18 cellular contexts compared by ENCODE assay signal in genomic region chr1:162159515-162159914, GRCh38.
DNase-seq lines count a peak whose midpoint lies in the region.
"Had no signal": no experiment of that assay in that cellular context is flagged by ENCODE, and none has a peak within 500 bp of the region (broad histone marks: within the 10 kb centered on the region; RNA-seq: fewer than 3 reads in every experiment).

No MANE protein-coding gene starts in this region.

- no peaks in the 10 kb centered on the region for H3K36me3 Mint-ChIP-seq in CD4-positive, alpha-beta memory T cell
- H3K36me3 Mint-ChIP-seq: activated CD8-positive, alpha-beta memory T cell treated with anti-CD3 and anti-CD28 coated beads, Interleukin-2, amount 10 ng/mL, durations not matched to agents 7 days and 5 days had no signal

- DNase-seq in COLO668 (lab: John Stamatoyannopoulos, UW; ENCODE audit: unreplicated experiment) (peak; percentile 81), LoVo (ENCODE audit: low spot score) (peak; percentile 63), NCI-H524 treated with DMSO at 0.1 percent for 48 hours (lab: John Stamatoyannopoulos, UW) (peak; percentile 20), kidney tubule cell (ENCODE audit: low spot score) (peak; percentile 14), cerebellum (ENCODE audit: low spot score) (no peak), GM03348 (ENCODE audit: low spot score) (no peak)
- no peak for DNase-seq in CD4-positive, alpha-beta memory T cell
- DNase-seq in stimulated activated CD4-positive, alpha-beta T cell treated with anti-CD3 and anti-CD28 coated beads, Interleukin-4, amount 100 ng/mL, for 4 hours, result no peak
- DNase-seq: activated CD8-positive, alpha-beta memory T cell treated with anti-CD3 and anti-CD28 coated beads, Interleukin-2, amount 10 ng/mL, durations not matched to agents 7 days and 5 days; activated naive CD4-positive, alpha-beta T cell treated with Interleukin-2 at 50 U/mL for 16 hours; EL; heart left ventricle; NCI-H1930; spleen; uterus had no signal

- H3K4me3 Mint-ChIP-seq in CD4-positive, alpha-beta memory T cell, result no peak overlapping the region
- H3K4me3 Mint-ChIP-seq: activated CD8-positive, alpha-beta memory T cell treated with anti-CD3 and anti-CD28 coated beads, Interleukin-2, amount 10 ng/mL, durations not matched to agents 7 days and 5 days; stimulated activated naive CD8-positive, alpha-beta T cell treated with anti-CD3 and anti-CD28 coated beads, Interleukin-15, Interleukin-2, amounts not matched to agents 100 ng/mL and 50 ng/mL, for 24 hours; T-helper 1 cell treated with Interleukin-12 subunit alpha and Interleukin-12 subunit beta and Interleukin-4 antibody, amounts not matched to agents 30 μg/mL and 1 μg/mL, for 36 hours had no signal

- peaks cover 2 to 10% of the 10 kb centered on the region in 2 donors for H3K27me3 Mint-ChIP-seq in CD4-positive, alpha-beta memory T cell

- intact Hi-C loops in CD4-positive, alpha-beta memory T cell (cut with micrococcal nuclease), result no loop called here

- CTCF ChIA-PET in CD4-positive, alpha-beta memory T cell (lab: Charles Lee; ENCODE audit: partially characterized antibody), result no interaction called here

- H3K27ac Mint-ChIP-seq in CD4-positive, alpha-beta memory T cell, result no peak overlapping the region
- H3K27ac Mint-ChIP-seq: activated CD8-positive, alpha-beta memory T cell treated with anti-CD3 and anti-CD28 coated beads, Interleukin-2, amount 10 ng/mL, durations not matched to agents 7 days and 5 days; stimulated activated naive CD8-positive, alpha-beta T cell treated with anti-CD3 and anti-CD28 coated beads, Interleukin-15, Interleukin-2, amounts not matched to agents 100 ng/mL and 50 ng/mL, for 24 hours; T-helper 1 cell treated with Interleukin-12 subunit alpha and Interleukin-12 subunit beta and Interleukin-4 antibody, amounts not matched to agents 30 μg/mL and 1 μg/mL, for 36 hours had no signal

- no peak overlapping the region for H3K27ac ChIP-seq in CD4-positive, alpha-beta memory T cell (ENCODE audit: low read depth, low read length)
- H3K27ac ChIP-seq: heart left ventricle, spleen, uterus had no signal

- H3K9me3 Mint-ChIP-seq in CD4-positive, alpha-beta memory T cell, result no peaks in the 10 kb centered on the region
- H3K9me3 Mint-ChIP-seq: stimulated activated naive CD8-positive, alpha-beta T cell treated with anti-CD3 and anti-CD28 coated beads, Interleukin-15, Interleukin-2, amounts not matched to agents 100 ng/mL and 50 ng/mL, for 24 hours; T-helper 1 cell treated with Interleukin-12 subunit alpha and Interleukin-12 subunit beta and Interleukin-4 antibody, amounts not matched to agents 30 μg/mL and 1 μg/mL, for 36 hours had no signal

- no peaks in the 10 kb centered on the region for H3K4me1 Mint-ChIP-seq in CD4-positive, alpha-beta memory T cell
- H3K4me1 Mint-ChIP-seq: activated CD8-positive, alpha-beta memory T cell treated with anti-CD3 and anti-CD28 coated beads, Interleukin-2, amount 10 ng/mL, durations not matched to agents 7 days and 5 days had no signal

- H3K36me3 ChIP-seq in CD4-positive, alpha-beta memory T cell (ENCODE audit: insufficient read depth, low read length), result no peaks in the 10 kb centered on the region
- H3K36me3 ChIP-seq: HAP-1, heart left ventricle, spleen, uterus had no signal

- H3K4me1 ChIP-seq in CD4-positive, alpha-beta memory T cell (ENCODE audit: insufficient read depth, low read length), result no peaks in the 10 kb centered on the region
- H3K4me1 ChIP-seq: HAP-1, spleen, uterus had no signal

- H3K4me3 ChIP-seq in CD4-positive, alpha-beta memory T cell (ENCODE audit: low read length in 2 of 2), result no peak overlapping the region
- H3K4me3 ChIP-seq: HAP-1, heart left ventricle, spleen, uterus had no signal

- no peaks in the 10 kb centered on the region for H3K9me3 ChIP-seq in CD4-positive, alpha-beta memory T cell (ENCODE audit: control insufficient read depth in 1 of 2, low read length in 2 of 2)
- H3K9me3 ChIP-seq: HAP-1, heart left ventricle, spleen, uterus had no signal

- POLR2A ChIA-PET in CD4-positive, alpha-beta memory T cell (lab: Charles Lee; ENCODE audit: partially characterized antibody), result no interaction called here

- H3K27me3 ChIP-seq in CD4-positive, alpha-beta memory T cell (ENCODE audit: insufficient read depth, low read length), result no peaks in the 10 kb centered on the region
- H3K27me3 ChIP-seq: heart left ventricle, uterus had no signal

Comparison
In these comparisons a context has a peak if more than half of its experiments do, and no peak if none do; other contexts are left out.
1. DNase-seq: peak in COLO668 (single experiment), LoVo (single experiment), NCI-H524 treated with DMSO at 0.1 percent for 48 hours (single experiment) and kidney tubule cell (single experiment); none in CD4-positive, alpha-beta memory T cell (0 of 5), cerebellum (single experiment), stimulated activated CD4-positive, alpha-beta T cell treated with anti-CD3 and anti-CD28 coated beads, Interleukin-4, amount 100 ng/mL, for 4 hours (0 of 2) and GM03348 (single experiment).